Comparison of ENCODE assay signal across 21 cellular contexts in the genomic region with DNA sequence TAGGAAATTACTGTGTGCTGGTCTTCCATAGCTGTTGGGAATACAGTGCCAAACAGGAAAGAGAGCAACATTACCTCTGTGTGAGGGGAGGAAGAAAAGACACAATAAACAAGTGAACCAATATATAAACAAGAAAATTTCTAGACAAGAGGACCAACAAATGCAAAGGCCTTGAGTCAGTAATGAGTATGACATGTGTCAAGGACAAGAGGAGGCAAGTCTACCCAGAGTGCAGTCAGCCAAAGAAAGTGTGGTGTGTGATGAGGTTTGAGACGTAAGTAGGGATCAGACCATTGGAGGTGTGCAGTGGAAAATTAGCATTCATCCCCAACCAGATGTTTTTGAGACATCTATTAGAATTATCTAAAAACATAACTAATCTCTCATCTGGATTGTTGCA.
DNase-seq lines count a peak whose midpoint lies in the region; ATAC-seq and TF ChIP-seq lines count a peak whose summit lies in the region.
"Had no signal": no experiment of that assay in that cellular context is flagged by ENCODE, and none has a peak within 500 bp of the region (broad histone marks: within the 10 kb centered on the region; RNA-seq: fewer than 3 reads in every experiment).

No MANE protein-coding gene starts in this region.

- peak; percentile 30 for DNase-seq in MG63
- DNase-seq in caudate nucleus (lab: John Stamatoyannopoulos, UW), result no peak
- DNase-seq in tibial artery, result no peak
- no peak for DNase-seq in stimulated activated CD4-positive, alpha-beta T cell treated with anti-CD3 and anti-CD28 coated beads, Interleukin-15, amount 100 ng/mL, for 24 hours
- no peak for DNase-seq in left lobe of liver (ENCODE audit: low spot score)
- no peak for DNase-seq in activated gamma-delta T cell (lab: John Stamatoyannopoulos, UW)
- DNase-seq: AML-193, EL, MM.1S, NCI-H1048, NCI-H1436, NCI-H1930, NCI-H2227 treated with DMSO at 0.1 percent for 48 hours, NCI-H510A treated with DMSO at 0.1 percent for 48 hours, NCI-H748 treated with DMSO at 0.1 percent for 48 hours had no signal

- no CpG with 5 or more reads among the region's 1 CpG for WGBS in mesodermal cell (ENCODE audit: insufficient coverage in 2 of 2), 2 experiments

- no peaks in the 10 kb centered on the region for H3K36me3 ChIP-seq in MG63
- no peaks in the 10 kb centered on the region for H3K36me3 ChIP-seq in mesodermal cell (ENCODE audit: control insufficient read depth, insufficient read depth, low read length)
- no peaks in the 10 kb centered on the region for H3K36me3 ChIP-seq in tibial artery
- H3K36me3 ChIP-seq: HAP-1 had no signal

- H3K27me3 ChIP-seq in MG63 (no peaks in the 10 kb centered on the region), tibial artery (no peaks in the 10 kb centered on the region)

- peaks cover 17% of the 10 kb centered on the region for H3K9me3 ChIP-seq in MG63
- no peaks in the 10 kb centered on the region for H3K9me3 ChIP-seq in mesodermal cell (ENCODE audit: control insufficient read depth, low read length)
- H3K9me3 ChIP-seq in tibial artery, result no peaks in the 10 kb centered on the region
- H3K9me3 ChIP-seq: HAP-1 had no signal

- intact Hi-C loops in tibial artery (cut with DNase I; ENCODE audit: low total_unique reads), result no loop called here

- H3K4me3 ChIP-seq in MG63 (no peak overlapping the region), mesodermal cell (ENCODE audit: extremely low read depth, insufficient read depth, low read length, poor library complexity, severe bottlenecking) (no peak overlapping the region), tibial artery (no peak overlapping the region)
- H3K4me3 ChIP-seq: GM23248, HAP-1, K562 had no signal

- TF ChIP-seq CTCF in tibial artery (IDR thresholded peaks at IDR 0.05), result no peak

- no peak for ATAC-seq in left lobe of liver
- ATAC-seq: K562, Panc1 had no signal

- H3K27ac ChIP-seq in caudate nucleus (ENCODE audit: low read depth, low read length), result peak overlapping the region; percentile 39
- peak overlapping the region; percentile 65 for H3K27ac ChIP-seq in mesodermal cell (ENCODE audit: low read depth, low read length, severe bottlenecking)
- peak overlapping the region; percentile 41 to 61 for H3K27ac ChIP-seq in tibial artery
- H3K27ac ChIP-seq: C4-2B, GM23248 had no signal

- H3K4me1 ChIP-seq in mesodermal cell (ENCODE audit: control insufficient read depth, insufficient read depth, low read length, poor library complexity, severe bottlenecking), result no peaks in the 10 kb centered on the region
- H3K4me1 ChIP-seq in tibial artery, result peaks cover 0 to 25% (median 2%) of the 10 kb centered on the region in 4 donors
